15 cellular contexts compared by ENCODE assay signal in the genomic region with DNA sequence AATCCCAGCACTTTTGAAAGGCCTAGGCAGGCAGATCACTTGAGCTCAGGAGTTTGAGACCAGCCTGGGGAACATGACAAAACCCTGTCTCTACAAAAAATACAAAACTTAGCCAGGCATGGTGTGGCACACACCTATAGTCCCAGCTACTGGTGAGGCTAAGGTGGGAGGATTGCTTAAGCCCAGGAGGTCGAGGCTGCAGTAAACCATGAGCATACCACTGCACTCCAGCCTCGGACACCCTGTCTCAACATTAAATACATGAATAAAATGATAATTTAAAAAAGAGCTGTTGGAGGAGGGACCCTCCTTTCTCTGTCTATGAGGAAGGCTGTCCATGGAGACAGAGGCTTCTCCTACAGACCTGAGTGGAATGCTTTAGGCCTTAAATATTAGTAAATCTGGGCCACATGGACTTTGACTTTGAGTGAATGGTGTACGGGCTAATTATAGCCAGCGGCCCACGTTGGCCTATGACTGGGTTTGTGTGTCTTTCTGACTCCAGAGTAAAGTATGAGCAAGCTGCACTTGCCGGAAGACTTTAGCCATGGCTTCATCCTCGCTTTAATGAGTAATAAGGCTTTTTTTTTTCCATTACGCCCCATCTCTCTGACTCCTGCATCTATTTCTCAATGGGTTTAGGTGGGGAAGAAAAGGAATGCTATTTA. TPM values are rescaled to one million over a fixed set of nuclear protein-coding genes. Genes with fewer than 3 reads are reported as not detected.
DNase-seq lines count a peak whose midpoint lies in the region; ATAC-seq and TF ChIP-seq lines count a peak whose summit lies in the region.
"Had no signal": no experiment of that assay in that cellular context is flagged by ENCODE, and none has a peak within 500 bp of the region (broad histone marks: within the 10 kb centered on the region; RNA-seq: fewer than 3 reads in every experiment).

No MANE protein-coding gene starts in this region.

- H3K4me3 ChIP-seq in SJSA1 (no peak overlapping the region), fibroblast of pulmonary artery (replicated peaks; ENCODE audit: low read depth, low read length) (no peak overlapping the region)
- H3K4me3 ChIP-seq: heart left ventricle, psoas muscle had no signal

- POLR2A ChIA-PET in activated CD8-positive, alpha-beta T cell treated with anti-CD3 and anti-CD28 coated beads, Interleukin-2, amount 10 ng/mL, durations not matched to agents 7 days and 5 days (lab: Charles Lee) = no interaction called here

- H3K9me3 Mint-ChIP-seq in progenitor cell of endocrine pancreas (ENCODE audit: low read depth) = peaks cover 3% of the 10 kb centered on the region
- no peaks in the 10 kb centered on the region for H3K9me3 Mint-ChIP-seq in activated CD8-positive, alpha-beta T cell treated with anti-CD3 and anti-CD28 coated beads, Interleukin-2, amount 10 ng/mL, durations not matched to agents 7 days and 5 days (ENCODE audit: insufficient read depth)
- H3K9me3 Mint-ChIP-seq: activated naive CD4-positive, alpha-beta T cell treated with anti-CD3 and anti-CD28 coated beads, Interleukin-2, amount 50 U/mL, for 24 hours; dendritic cell treated with granulocyte-macrophage colony-stimulating factor and Interleukin-4, amounts not matched to agents 40 ng/mL and 50 ng/mL, for 4 days had no signal

- peaks cover 39% of the 10 kb centered on the region for H3K36me3 ChIP-seq in SJSA1
- H3K36me3 ChIP-seq: heart left ventricle had no signal

- peaks cover 31% of the 10 kb centered on the region for H3K36me3 Mint-ChIP-seq in progenitor cell of endocrine pancreas (ENCODE audit: insufficient read depth)
- H3K36me3 Mint-ChIP-seq in activated CD8-positive, alpha-beta T cell treated with anti-CD3 and anti-CD28 coated beads, Interleukin-2, amount 10 ng/mL, durations not matched to agents 7 days and 5 days (ENCODE audit: low read depth) = no peaks in the 10 kb centered on the region
- H3K36me3 Mint-ChIP-seq: activated naive CD4-positive, alpha-beta T cell treated with anti-CD3 and anti-CD28 coated beads, Interleukin-2, amount 50 U/mL, for 24 hours had no signal

- DNase-seq in EL (peak; percentile 94), SJSA1 (ENCODE audit: low read depth in 1 of 2, low spot score in 2 of 2) (peak; percentile 68 to 73), fibroblast of pulmonary artery (ENCODE audit: low read depth) (peak; percentile 77), progenitor cell of endocrine pancreas (ENCODE audit: low spot score, unreplicated experiment) (no peak), NCI-H1436 (lab: John Stamatoyannopoulos, UW) (no peak), ureter (ENCODE audit: low spot score) (no peak)
- DNase-seq in activated CD8-positive, alpha-beta T cell treated with anti-CD3 and anti-CD28 coated beads, Interleukin-2, amount 10 ng/mL, durations not matched to agents 7 days and 5 days = no peak
- DNase-seq: activated CD8-positive, alpha-beta memory T cell treated with anti-CD3 and anti-CD28 coated beads for 24 hours; heart left ventricle; MM.1S; NCI-H226; psoas muscle had no signal

- CTCF ChIA-PET in activated CD8-positive, alpha-beta T cell treated with anti-CD3 and anti-CD28 coated beads, Interleukin-2, amount 10 ng/mL, durations not matched to agents 7 days and 5 days (lab: Charles Lee) = interaction anchor here (1.0 to 1.4 kb wide), 2 partner anchors 71 to 72 kb away, joined by 4 to 6 read pairs; no protein-coding TSS in a partner anchor

- TF ChIP-seq CTCF in fibroblast of pulmonary artery (IDR thresholded peaks at IDR 0.05; ENCODE audit: low read length, missing control alignments) (no peak), progenitor cell of endocrine pancreas (IDR thresholded peaks at IDR 0.05; ENCODE audit: unreplicated experiment) (no peak)

- H3K4me3 Mint-ChIP-seq in progenitor cell of endocrine pancreas (ENCODE audit: low read depth) = peak overlapping the region; percentile 40
- H3K4me3 Mint-ChIP-seq in activated CD8-positive, alpha-beta T cell treated with anti-CD3 and anti-CD28 coated beads, Interleukin-2, amount 10 ng/mL, durations not matched to agents 7 days and 5 days = no peak overlapping the region
- H3K4me3 Mint-ChIP-seq: activated naive CD4-positive, alpha-beta T cell treated with anti-CD3 and anti-CD28 coated beads, Interleukin-2, amount 50 U/mL, for 24 hours; dendritic cell treated with granulocyte-macrophage colony-stimulating factor and Interleukin-4, amounts not matched to agents 40 ng/mL and 50 ng/mL, for 4 days had no signal

- peak overlapping the region; percentile 96 for H3K27ac Mint-ChIP-seq in progenitor cell of endocrine pancreas
- H3K27ac Mint-ChIP-seq in activated CD8-positive, alpha-beta T cell treated with anti-CD3 and anti-CD28 coated beads, Interleukin-2, amount 10 ng/mL, durations not matched to agents 7 days and 5 days = no peak overlapping the region
- H3K27ac Mint-ChIP-seq: activated naive CD4-positive, alpha-beta T cell treated with anti-CD3 and anti-CD28 coated beads, Interleukin-2, amount 50 U/mL, for 24 hours; dendritic cell treated with granulocyte-macrophage colony-stimulating factor and Interleukin-4, amounts not matched to agents 40 ng/mL and 50 ng/mL, for 4 days had no signal

- H3K9me3 ChIP-seq in SJSA1 (replicated peaks) = no peaks in the 10 kb centered on the region
- H3K9me3 ChIP-seq: psoas muscle had no signal

- no peaks in the 10 kb centered on the region for H3K27me3 Mint-ChIP-seq in progenitor cell of endocrine pancreas
- H3K27me3 Mint-ChIP-seq in activated CD8-positive, alpha-beta T cell treated with anti-CD3 and anti-CD28 coated beads, Interleukin-2, amount 10 ng/mL, durations not matched to agents 7 days and 5 days (ENCODE audit: low read depth) = no peaks in the 10 kb centered on the region
- H3K27me3 Mint-ChIP-seq: activated naive CD4-positive, alpha-beta T cell treated with anti-CD3 and anti-CD28 coated beads, Interleukin-2, amount 50 U/mL, for 24 hours had no signal

- ATAC-seq in activated CD8-positive, alpha-beta T cell treated with anti-CD3 and anti-CD28 coated beads, Interleukin-2, amount 10 ng/mL, durations not matched to agents 7 days and 5 days = no peak
- no peak for ATAC-seq in HG03175 (IDR thresholded peaks at IDR 0.05; ENCODE audit: unreplicated experiment)
- ATAC-seq: heart left ventricle, psoas muscle had no signal

- H3K27me3 ChIP-seq in SJSA1 (replicated peaks) = no peaks in the 10 kb centered on the region

- peak overlapping the region; percentile 93 for H3K27ac ChIP-seq in SJSA1
- H3K27ac ChIP-seq: heart left ventricle, psoas muscle had no signal

- peaks cover 51% of the 10 kb centered on the region for H3K4me1 ChIP-seq in SJSA1 (replicated peaks)
- H3K4me1 ChIP-seq: heart left ventricle, psoas muscle had no signal

- H3K4me1 Mint-ChIP-seq in progenitor cell of endocrine pancreas (ENCODE audit: low read depth) = peaks cover 54% of the 10 kb centered on the region
- no peaks in the 10 kb centered on the region for H3K4me1 Mint-ChIP-seq in activated CD8-positive, alpha-beta T cell treated with anti-CD3 and anti-CD28 coated beads, Interleukin-2, amount 10 ng/mL, durations not matched to agents 7 days and 5 days (ENCODE audit: low read depth)

RNA-seq across cellular contexts. Expression of a gene that starts 21.3 kb away (rescaled TPM):
- 20.6 and 31.4 TPM in 2 replicates for total RNA-seq in SJSA1 (2014; rRNA removed; shearing (Covaris generic))
- total RNA-seq in progenitor cell of endocrine pancreas (86.2 and 87.1 TPM in 2 replicates), ureter (1.4 TPM)
- total RNA-seq in activated CD8-positive, alpha-beta T cell treated with anti-CD3 and anti-CD28 coated beads, Interleukin-2, amount 10 ng/mL, durations not matched to agents 7 days and 5 days = under 1 TPM; 0.08 TPM

Comparison
In these comparisons a context has a peak if more than half of its experiments do, and no peak if none do; other contexts are left out.
1. DNase-seq: peak in EL (single experiment), SJSA1 (2 of 2) and fibroblast of pulmonary artery (single experiment); none in progenitor cell of endocrine pancreas (single experiment), NCI-H1436 (single experiment), activated CD8-positive, alpha-beta T cell treated with anti-CD3 and anti-CD28 coated beads, Interleukin-2, amount 10 ng/mL, durations not matched to agents 7 days and 5 days (single experiment) and ureter (single experiment).